ENCODE assay signal across 18 cellular contexts in genomic region chr19:35059799-35060091, GRCh38. TPM values are rescaled to one million over a fixed set of nuclear protein-coding genes. Genes with fewer than 3 reads are reported as not detected.
DNase-seq lines count a peak whose midpoint lies in the region; ATAC-seq and TF ChIP-seq lines count a peak whose summit lies in the region.
"Had no signal": no experiment of that assay in that cellular context is flagged by ENCODE, and none has a peak within 500 bp of the region (broad histone marks: within the 10 kb centered on the region; RNA-seq: fewer than 3 reads in every experiment).

No MANE protein-coding gene starts in this region.

- ATAC-seq in left lobe of liver (peak; percentile 8), lower lobe of right lung (peak; percentile 13 to 35), upper lobe of right lung (peak; percentile 19)
- ATAC-seq: GM12878, HCT116 had no signal

- H3K36me3 ChIP-seq in H7 (replicated peaks; ENCODE audit: control insufficient read depth, insufficient read depth, low read length) = no peaks in the 10 kb centered on the region
- no peaks in the 10 kb centered on the region for H3K36me3 ChIP-seq in lower lobe of right lung
- H3K36me3 ChIP-seq in upper lobe of right lung = no peaks in the 10 kb centered on the region
- no peaks in the 10 kb centered on the region for H3K36me3 ChIP-seq in colonic mucosa

- H3K27ac ChIP-seq in lower lobe of right lung (no peak overlapping the region), upper lobe of right lung (no peak overlapping the region), colonic mucosa (no peak overlapping the region)
- H3K27ac ChIP-seq: GM23248 had no signal

- no peak overlapping the region for H3K9ac ChIP-seq in colonic mucosa (ENCODE audit: low read depth in 2 of 2, low read length in 2 of 2)
- H3K9ac ChIP-seq: GM23248 had no signal

- H3K4me1 ChIP-seq in lower lobe of right lung (no peaks in the 10 kb centered on the region), upper lobe of right lung (no peaks in the 10 kb centered on the region), colonic mucosa (no peaks in the 10 kb centered on the region)
- H3K4me1 ChIP-seq: Caco-2 had no signal

- H3K4me3 ChIP-seq in H7 (ENCODE audit: insufficient read depth, low read depth, low read length) = no peak overlapping the region
- H3K4me3 ChIP-seq in lower lobe of right lung = no peak overlapping the region
- no peak overlapping the region for H3K4me3 ChIP-seq in upper lobe of right lung
- H3K4me3 ChIP-seq in colonic mucosa = no peak overlapping the region
- H3K4me3 ChIP-seq: GM12878, GM23248 had no signal

- H3K27me3 ChIP-seq in H7 (ENCODE audit: control insufficient read depth, insufficient read depth, low read length) (no peaks in the 10 kb centered on the region; the same call in 1 of the 2 replicates), lower lobe of right lung (ENCODE audit: low read depth) (no peaks in the 10 kb centered on the region), upper lobe of right lung (no peaks in the 10 kb centered on the region), colonic mucosa (no peaks in the 10 kb centered on the region)

- DNase-seq in H7 (peak; percentile 36), left lobe of liver (ENCODE audit: low spot score) (no peak), lower lobe of right lung (no peak), upper lobe of right lung (no peak), colonic mucosa (no peak), DMS79 (lab: John Stamatoyannopoulos, UW) (no peak)
- DNase-seq: C1 segment of cervical spinal cord; Caco-2; CD4-positive, alpha-beta memory T cell; DMS153; EL; GDM1; GM23248 had no signal

- TF ChIP-seq CTCF in lower lobe of right lung (IDR thresholded peaks at IDR 0.05) (no peak), upper lobe of right lung (IDR thresholded peaks at IDR 0.05) (no peak), colonic mucosa (IDR thresholded peaks at IDR 0.05) (no peak)

- intact Hi-C loops in lower lobe of right lung (cut with DNase I) = no loop called here
- intact Hi-C loops in upper lobe of right lung (cut with DNase I) = no loop called here
- intact Hi-C loops in colonic mucosa (cut with DNase I) = loop anchor here (10.0 kb wide), 1 partner anchor 165 kb away; the partner anchor contains the start of gene FAM187B

- H3K9me3 ChIP-seq in lower lobe of right lung (no peaks in the 10 kb centered on the region), upper lobe of right lung (no peaks in the 10 kb centered on the region), colonic mucosa (no peaks in the 10 kb centered on the region)
- H3K9me3 ChIP-seq: Caco-2 had no signal

RNA-seq across cellular contexts. Expression of gene HPN, which starts 18.2 kb away (rescaled TPM):
- 6.1 and 13.9 TPM in 2 replicates for total RNA-seq in H7 (2014; rRNA removed; shearing (Covaris generic))
- total RNA-seq in left lobe of liver (564 TPM), lower lobe of right lung (28.1 TPM), upper lobe of right lung (36.4 TPM), colonic mucosa (1 to 10 TPM in 1 of 2 donors, under 1 TPM in 1; 0.27 to 1.0 TPM)
- total RNA-seq: A172, A673, GM23248 had no signal

RNA-seq across cellular contexts. Expression of gene SCN1B, which starts 29.5 kb away (rescaled TPM):
- total RNA-seq in H7 (2014; rRNA removed; shearing (Covaris generic)) = 8.1 and 8.9 TPM in 2 replicates
- 4.5 TPM for total RNA-seq in left lobe of liver
- 9.8 TPM for total RNA-seq in lower lobe of right lung
- total RNA-seq in upper lobe of right lung = 8.7 TPM
- 1 to 10 TPM; 1.8 to 2.1 TPM for total RNA-seq in colonic mucosa

RNA-seq across cellular contexts. Expression of gene FXYD3, which starts 55.9 kb away (rescaled TPM):
- total RNA-seq in H7 (2014; rRNA removed; shearing (Covaris generic)) = not detected in 2 replicates
- total RNA-seq in left lobe of liver (1.4 TPM), lower lobe of right lung (135 TPM), upper lobe of right lung (145 TPM), colonic mucosa (1,000 to 10,000 TPM; 1,386 to 2,836 TPM)
- total RNA-seq: A673; CD4-positive, alpha-beta memory T cell; GM23248; H1 had no signal

RNA-seq across cellular contexts. Expression of gene GRAMD1A, which starts 59.6 kb away (rescaled TPM):
- 110 and 138 TPM in 2 replicates for total RNA-seq in H7 (2014; rRNA removed; shearing (Covaris generic))
- total RNA-seq in left lobe of liver (17.8 TPM), lower lobe of right lung (90.7 TPM), upper lobe of right lung (107 TPM), colonic mucosa (10 to 100 TPM; 26.3 to 31.0 TPM)

Comparison
In these comparisons a context has a peak if more than half of its experiments do, and no peak if none do; other contexts are left out.
1. RNA of gene HPN, which starts 18.2 kb away (total RNA-seq): 564 TPM in left lobe of liver (single experiment); 36.4 TPM in upper lobe of right lung (single experiment), 28.1 TPM in lower lobe of right lung (single experiment), 6.1 to 13.9 TPM in H7 and 0.27 to 1.0 TPM in colonic mucosa; every median in the first group is over 10 times any median in the second.
2. RNA of gene FXYD3, which starts 55.9 kb away (total RNA-seq): 1,386 to 2,836 TPM in colonic mucosa, 145 TPM in upper lobe of right lung (single experiment) and 135 TPM in lower lobe of right lung (single experiment); 1.4 TPM in left lobe of liver (single experiment) and not detected in H7; every median in the first group is over 10 times any median in the second.
3. Peak in every context shown above with its lines, with median percentiles within 50 percentile points of each other: ATAC-seq.